In genomic region chr5:2732004-2732403, GRCh38 we compare ENCODE assay signal across 1 cellular context.
TF ChIP-seq lines count a peak whose summit lies in the region.

No MANE protein-coding gene starts in this region.

TF ChIP-seq in HepG2, 621 proteins besides CTCF, POLR2A, EP300 and RAD21:
- TF ChIP-seq RFXAP (CRISPR knock-in tag; IDR thresholded peaks at IDR 0.05; ENCODE audit: borderline replicate concordance) (no peak), CC2D1A (CRISPR knock-in tag; IDR thresholded peaks at IDR 0.05) (no peak), NR1H2 (CRISPR knock-in tag; IDR thresholded peaks at IDR 0.05; ENCODE audit: borderline replicate concordance, low read depth) (no peak), NR2F2 (IDR thresholded peaks at IDR 0.05; ENCODE audit: borderline replicate concordance, low read depth) (no peak), U2AF1 (optimal IDR thresholded peaks at IDR 0.05; ENCODE audit: low read depth, low read length) (no peak), HDAC6 (IDR thresholded peaks at IDR 0.05; ENCODE audit: low read depth, low read length) (no peak), U2AF2 (IDR thresholded peaks at IDR 0.05; ENCODE audit: low read depth, low read length) (no peak), KLF16 (CRISPR knock-in tag; IDR thresholded peaks at IDR 0.05) (no peak), ZFP36L2 (CRISPR knock-in tag; IDR thresholded peaks at IDR 0.05) (no peak), ZBTB1 (CRISPR knock-in tag; IDR thresholded peaks at IDR 0.05; ENCODE audit: borderline replicate concordance) (no peak), ZNF546 (CRISPR knock-in tag; conservative IDR thresholded peaks at IDR 0.05) (no peak), ZNF83 (CRISPR knock-in tag; IDR thresholded peaks at IDR 0.05; ENCODE audit: borderline replicate concordance) (no peak), ZNF513 (CRISPR knock-in tag; conservative IDR thresholded peaks at IDR 0.05) (no peak), CBFB (CRISPR knock-in tag; IDR thresholded peaks at IDR 0.05) (no peak), ATF7 (IDR thresholded peaks at IDR 0.05) (peak; percentile 90), ATF7 (CRISPR knock-in tag; IDR thresholded peaks at IDR 0.05) (no peak), CREB1 (IDR thresholded peaks at IDR 0.05) (peak; percentile 81), CREB1 (CRISPR knock-in tag; IDR thresholded peaks at IDR 0.05) (no peak), MNT (IDR thresholded peaks at IDR 0.05) (peak; percentile 75), ZSCAN21 (CRISPR knock-in tag; IDR thresholded peaks at IDR 0.05; ENCODE audit: borderline replicate concordance) (no peak), KLF11 (CRISPR knock-in tag; IDR thresholded peaks at IDR 0.05) (no peak), HIVEP1 (CRISPR knock-in tag; IDR thresholded peaks at IDR 0.05) (no peak), HMGXB3 (CRISPR knock-in tag; IDR thresholded peaks at IDR 0.05; ENCODE audit: borderline replicate concordance) (no peak), JARID2 (CRISPR knock-in tag; IDR thresholded peaks at IDR 0.05; ENCODE audit: insufficient replicate concordance) (no peak), ZNF598 (CRISPR knock-in tag; IDR thresholded peaks at IDR 0.05; ENCODE audit: borderline replicate concordance) (no peak), ZNF451 (CRISPR knock-in tag; IDR thresholded peaks at IDR 0.05) (no peak), TSC22D2 (CRISPR knock-in tag; IDR thresholded peaks at IDR 0.05; ENCODE audit: borderline replicate concordance) (no peak), ZNF30 (CRISPR knock-in tag; IDR thresholded peaks at IDR 0.05) (no peak), ZNF20 (CRISPR knock-in tag; IDR thresholded peaks at IDR 0.05) (no peak)
